In the genomic region with DNA sequence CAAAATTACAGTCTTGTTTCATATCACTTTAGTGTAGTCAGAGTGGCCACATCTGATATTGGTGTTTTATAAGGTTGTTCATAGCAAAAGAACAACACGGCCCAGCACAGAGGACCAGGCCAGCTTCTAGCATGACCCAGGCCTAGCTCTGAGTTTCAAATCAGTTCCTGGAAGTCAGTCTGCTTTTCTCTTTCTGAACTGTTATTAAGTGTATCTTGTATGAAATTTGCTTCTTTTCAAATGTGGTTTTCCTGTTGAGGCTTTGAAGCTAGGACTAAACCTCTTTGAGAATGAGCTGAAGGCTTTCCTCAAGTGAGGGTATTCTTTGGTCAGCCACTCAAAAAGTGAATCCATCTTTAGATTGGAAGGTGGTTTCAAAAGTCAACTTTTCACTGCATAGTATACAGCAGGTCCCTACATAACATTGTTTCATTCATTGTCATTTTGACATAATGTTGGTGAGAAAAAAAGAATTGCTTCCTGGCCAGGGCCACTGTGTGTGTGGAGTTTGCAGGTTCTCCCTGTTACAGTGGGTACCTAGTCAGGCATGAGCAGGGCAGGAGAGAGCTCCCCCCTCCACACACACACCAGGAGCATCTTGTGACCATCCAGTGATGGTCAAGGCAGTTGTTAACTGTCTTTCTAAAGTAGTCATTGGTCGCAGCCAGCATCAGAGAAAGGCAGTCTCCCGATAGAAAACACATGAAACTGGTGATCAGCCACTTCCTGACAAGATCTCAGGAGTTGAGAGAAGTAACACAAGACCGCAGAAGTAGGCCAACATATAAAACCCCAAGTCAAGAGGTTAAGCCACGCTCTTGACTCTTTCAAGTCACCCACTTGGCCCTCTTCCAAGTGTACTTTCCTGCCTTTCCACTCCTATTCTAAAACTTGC, we compare ENCODE assay signal across 9 cellular contexts. TPM values are rescaled to one million over a fixed set of nuclear protein-coding genes. Genes with fewer than 3 reads are reported as not detected.
DNase-seq lines count a peak whose midpoint lies in the region; ATAC-seq and TF ChIP-seq lines count a peak whose summit lies in the region.
"Had no signal": no experiment of that assay in that cellular context is flagged by ENCODE, and none has a peak within 500 bp of the region (broad histone marks: within the 10 kb centered on the region; RNA-seq: fewer than 3 reads in every experiment).

No MANE protein-coding gene starts in this region.

- peak overlapping the region; percentile 57 for H3K4me3 Mint-ChIP-seq in activated naive CD4-positive, alpha-beta T cell treated with anti-CD3 and anti-CD28 coated beads, Interleukin-2, amount 10 ng/mL, durations not matched to agents 7 days and 5 days
- peak overlapping the region; percentile 75 to 76 for H3K4me3 Mint-ChIP-seq in stimulated activated naive CD8-positive, alpha-beta T cell treated with anti-CD3 and anti-CD28 coated beads, Interleukin-15, amount 100 ng/mL, for 72 hours
- H3K4me3 Mint-ChIP-seq in mesothelial cell of epicardium (no peak overlapping the region), endothelial cell (ENCODE audit: unreplicated experiment) (no peak overlapping the region)
- no peak overlapping the region for H3K4me3 Mint-ChIP-seq in stimulated activated memory B cell treated with anti-CD40 and anti-IgM and Interleukin-4, amounts not matched to agents 10 μg/mL and 1 μg/mL and 100 μg/mL, for 72 hours

- H3K36me3 Mint-ChIP-seq in activated naive CD4-positive, alpha-beta T cell treated with anti-CD3 and anti-CD28 coated beads, Interleukin-2, amount 10 ng/mL, durations not matched to agents 7 days and 5 days: peaks cover 52% of the 10 kb centered on the region
- H3K36me3 Mint-ChIP-seq in mesothelial cell of epicardium (peaks cover 14% of the 10 kb centered on the region), endothelial cell (ENCODE audit: low read depth, unreplicated experiment) (no peaks in the 10 kb centered on the region)
- H3K36me3 Mint-ChIP-seq in stimulated activated memory B cell treated with anti-CD40 and anti-IgM and Interleukin-4, amounts not matched to agents 10 μg/mL and 1 μg/mL and 100 μg/mL, for 72 hours: peaks cover 15% of the 10 kb centered on the region

- H3K27ac Mint-ChIP-seq in activated naive CD4-positive, alpha-beta T cell treated with anti-CD3 and anti-CD28 coated beads, Interleukin-2, amount 10 ng/mL, durations not matched to agents 7 days and 5 days: peak overlapping the region; percentile 97
- peak overlapping the region; percentile 83 to 91 for H3K27ac Mint-ChIP-seq in stimulated activated naive CD8-positive, alpha-beta T cell treated with anti-CD3 and anti-CD28 coated beads, Interleukin-15, amount 100 ng/mL, for 72 hours
- H3K27ac Mint-ChIP-seq in mesothelial cell of epicardium (no peak overlapping the region), endothelial cell (ENCODE audit: unreplicated experiment) (no peak overlapping the region)
- H3K27ac Mint-ChIP-seq in stimulated activated memory B cell treated with anti-CD40 and anti-IgM and Interleukin-4, amounts not matched to agents 10 μg/mL and 1 μg/mL and 100 μg/mL, for 72 hours: no peak overlapping the region

- CTCF ChIA-PET in activated naive CD4-positive, alpha-beta T cell treated with anti-CD3 and anti-CD28 coated beads, Interleukin-2, amount 10 ng/mL, durations not matched to agents 7 days and 5 days (lab: Charles Lee): interaction anchor here (1.3 to 1.5 kb wide), 2 partner anchors 34 to 39 kb away, joined by 3 to 4 read pairs; no protein-coding TSS in a partner anchor

- peaks cover 72% of the 10 kb centered on the region for H3K4me1 Mint-ChIP-seq in activated naive CD4-positive, alpha-beta T cell treated with anti-CD3 and anti-CD28 coated beads, Interleukin-2, amount 10 ng/mL, durations not matched to agents 7 days and 5 days
- H3K4me1 Mint-ChIP-seq in stimulated activated naive CD8-positive, alpha-beta T cell treated with anti-CD3 and anti-CD28 coated beads, Interleukin-15, amount 100 ng/mL, for 72 hours: peaks cover 62% of the 10 kb centered on the region
- peaks cover 2% of the 10 kb centered on the region for H3K4me1 Mint-ChIP-seq in mesothelial cell of epicardium
- H3K4me1 Mint-ChIP-seq in stimulated activated memory B cell treated with anti-CD40 and anti-IgM and Interleukin-4, amounts not matched to agents 10 μg/mL and 1 μg/mL and 100 μg/mL, for 72 hours: no peaks in the 10 kb centered on the region
- H3K4me1 Mint-ChIP-seq in endothelial cell (ENCODE audit: unreplicated experiment): no peaks in the 10 kb centered on the region

- DNase-seq in activated gamma-delta T cell treated with Interleukin-2 at 50 U/mL for 16 hours (peak; percentile 54), activated gamma-delta T cell (lab: John Stamatoyannopoulos, UW) (no peak), MV-4-11 (lab: John Stamatoyannopoulos, UW) (peak; percentile 74), mesothelial cell of epicardium (ENCODE audit: low spot score in 2 of 2, unreplicated experiment in 2 of 2) (no peak), endothelial cell (ENCODE audit: low spot score) (no peak)
- DNase-seq in activated naive CD4-positive, alpha-beta T cell treated with anti-CD3 and anti-CD28 coated beads, Interleukin-2, amount 10 ng/mL, durations not matched to agents 7 days and 5 days: peak; percentile 65
- DNase-seq in stimulated activated naive CD8-positive, alpha-beta T cell treated with anti-CD3 and anti-CD28 coated beads, Interleukin-15, amount 100 ng/mL, for 72 hours: peak; percentile 46 to 48
- DNase-seq: NCI-H526 had no signal

- ATAC-seq in stimulated activated naive CD8-positive, alpha-beta T cell treated with anti-CD3 and anti-CD28 coated beads, Interleukin-15, amount 100 ng/mL, for 72 hours: peak; percentile 86
- ATAC-seq in stimulated activated memory B cell treated with anti-CD40 and anti-IgM and Interleukin-4, amounts not matched to agents 10 μg/mL and 1 μg/mL and 100 μg/mL, for 72 hours: no peak

- H3K27me3 Mint-ChIP-seq in activated naive CD4-positive, alpha-beta T cell treated with anti-CD3 and anti-CD28 coated beads, Interleukin-2, amount 10 ng/mL, durations not matched to agents 7 days and 5 days: no peaks in the 10 kb centered on the region
- no peaks in the 10 kb centered on the region for H3K27me3 Mint-ChIP-seq in stimulated activated naive CD8-positive, alpha-beta T cell treated with anti-CD3 and anti-CD28 coated beads, Interleukin-15, amount 100 ng/mL, for 72 hours
- H3K27me3 Mint-ChIP-seq in mesothelial cell of epicardium (ENCODE audit: low read depth) (no peaks in the 10 kb centered on the region), endothelial cell (ENCODE audit: unreplicated experiment) (no peaks in the 10 kb centered on the region)
- no peaks in the 10 kb centered on the region for H3K27me3 Mint-ChIP-seq in stimulated activated memory B cell treated with anti-CD40 and anti-IgM and Interleukin-4, amounts not matched to agents 10 μg/mL and 1 μg/mL and 100 μg/mL, for 72 hours

- no peak for TF ChIP-seq CTCF in mesothelial cell of epicardium (IDR thresholded peaks at IDR 0.05; ENCODE audit: unreplicated experiment)
- TF ChIP-seq CTCF in endothelial cell (IDR thresholded peaks at IDR 0.05; ENCODE audit: unreplicated experiment): no peak

- H3K9me3 Mint-ChIP-seq in activated naive CD4-positive, alpha-beta T cell treated with anti-CD3 and anti-CD28 coated beads, Interleukin-2, amount 10 ng/mL, durations not matched to agents 7 days and 5 days: no peaks in the 10 kb centered on the region
- no peaks in the 10 kb centered on the region for H3K9me3 Mint-ChIP-seq in stimulated activated naive CD8-positive, alpha-beta T cell treated with anti-CD3 and anti-CD28 coated beads, Interleukin-15, amount 100 ng/mL, for 72 hours
- H3K9me3 Mint-ChIP-seq in mesothelial cell of epicardium (peaks cover 3% of the 10 kb centered on the region), endothelial cell (ENCODE audit: unreplicated experiment) (no peaks in the 10 kb centered on the region)
- H3K9me3 Mint-ChIP-seq in stimulated activated memory B cell treated with anti-CD40 and anti-IgM and Interleukin-4, amounts not matched to agents 10 μg/mL and 1 μg/mL and 100 μg/mL, for 72 hours: peaks cover 3% of the 10 kb centered on the region

RNA-seq across cellular contexts. Expression of gene ACAA2, which starts 6.7 kb away (rescaled TPM):
- total RNA-seq in mesothelial cell of epicardium (55.6 to 57.2 TPM (median 56.1 TPM) in 3 replicates), endothelial cell (ENCODE audit: unreplicated experiment) (50.6 TPM)

Comparison
In these comparisons a context has a peak if more than half of its experiments do, and no peak if none do; other contexts are left out.
1. DNase-seq: peak in activated gamma-delta T cell treated with Interleukin-2 at 50 U/mL for 16 hours (single experiment), MV-4-11 (single experiment), activated naive CD4-positive, alpha-beta T cell treated with anti-CD3 and anti-CD28 coated beads, Interleukin-2, amount 10 ng/mL, durations not matched to agents 7 days and 5 days (single experiment) and stimulated activated naive CD8-positive, alpha-beta T cell treated with anti-CD3 and anti-CD28 coated beads, Interleukin-15, amount 100 ng/mL, for 72 hours (2 of 2); none in activated gamma-delta T cell (single experiment), mesothelial cell of epicardium (0 of 2) and endothelial cell (single experiment).
2. H3K27ac Mint-ChIP-seq: peak in activated naive CD4-positive, alpha-beta T cell treated with anti-CD3 and anti-CD28 coated beads, Interleukin-2, amount 10 ng/mL, durations not matched to agents 7 days and 5 days (single experiment) and stimulated activated naive CD8-positive, alpha-beta T cell treated with anti-CD3 and anti-CD28 coated beads, Interleukin-15, amount 100 ng/mL, for 72 hours (2 of 2); none in mesothelial cell of epicardium (single experiment), stimulated activated memory B cell treated with anti-CD40 and anti-IgM and Interleukin-4, amounts not matched to agents 10 μg/mL and 1 μg/mL and 100 μg/mL, for 72 hours (single experiment) and endothelial cell (single experiment).
3. H3K4me3 Mint-ChIP-seq: peak in activated naive CD4-positive, alpha-beta T cell treated with anti-CD3 and anti-CD28 coated beads, Interleukin-2, amount 10 ng/mL, durations not matched to agents 7 days and 5 days (single experiment) and stimulated activated naive CD8-positive, alpha-beta T cell treated with anti-CD3 and anti-CD28 coated beads, Interleukin-15, amount 100 ng/mL, for 72 hours (2 of 2); none in mesothelial cell of epicardium (single experiment), stimulated activated memory B cell treated with anti-CD40 and anti-IgM and Interleukin-4, amounts not matched to agents 10 μg/mL and 1 μg/mL and 100 μg/mL, for 72 hours (single experiment) and endothelial cell (single experiment).